In the genomic region with DNA sequence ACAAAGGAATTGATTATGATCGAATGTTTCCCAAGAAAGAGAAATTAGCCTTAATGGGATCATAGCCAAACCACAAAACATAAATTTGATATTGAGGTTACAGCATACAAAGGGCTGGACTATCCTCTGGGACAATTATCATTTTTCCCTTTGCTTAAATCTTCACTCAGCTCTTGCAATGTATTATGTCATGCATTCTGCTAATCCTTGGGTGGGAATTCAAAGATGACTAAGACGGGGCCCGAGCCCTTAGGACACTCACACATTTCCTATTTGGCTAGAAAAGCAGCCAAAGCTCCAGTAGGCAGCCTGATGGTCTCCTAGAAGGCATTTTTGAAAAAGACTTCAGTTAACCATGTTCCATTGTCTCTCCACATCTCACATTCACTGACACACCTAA, we compare ENCODE assay signal across 1 cellular context.
TF ChIP-seq lines count a peak whose summit lies in the region.

No MANE protein-coding gene starts in this region.

TF ChIP-seq in SK-N-SH, 30 proteins besides CTCF, POLR2A, EP300 and RAD21:
- TF ChIP-seq TCF12 (IDR thresholded peaks at IDR 0.05) (0 out of 2 replicates have a peak, but pooled peaks have one; percentile 21), RCOR1 (IDR thresholded peaks at IDR 0.05; ENCODE audit: low read length) (no peak), NFIC (IDR thresholded peaks at IDR 0.05; ENCODE audit: borderline replicate concordance) (peak; percentile 38), FOSL2 (IDR thresholded peaks at IDR 0.05; ENCODE audit: borderline replicate concordance, low read depth) (peak; percentile 26; the same call in 1 of the 2 replicates)
